In genomic region chr9:137307255-137308101, GRCh38 we compare ENCODE assay signal across 1 cellular context.
A peak's percentile ranks its signal among the peaks of the same experiment; 100 is the strongest.
TF ChIP-seq lines count a peak whose summit lies in the region.

No MANE protein-coding gene starts in this region.

TF ChIP-seq in HepG2, 621 proteins besides CTCF, POLR2A, EP300 and RAD21 (continues in another document):
- no peak for TF ChIP-seq SSRP1 (CRISPR knock-in tag; IDR thresholded peaks at IDR 0.05)
- peak; percentile 72 for TF ChIP-seq SP2 (CRISPR knock-in tag; IDR thresholded peaks at IDR 0.05)
- TF ChIP-seq AKAP8 (CRISPR knock-in tag; IDR thresholded peaks at IDR 0.05), result no peak
- peak; percentile 81 for TF ChIP-seq PBX2 (CRISPR knock-in tag; IDR thresholded peaks at IDR 0.05)
- no peak for TF ChIP-seq TRAFD1 (CRISPR knock-in tag; IDR thresholded peaks at IDR 0.05; ENCODE audit: borderline replicate concordance)
- TF ChIP-seq MXI1 (IDR thresholded peaks at IDR 0.05; ENCODE audit: borderline replicate concordance, low read depth, low read length), result no peak
- peak; percentile 32 for TF ChIP-seq HNRNPLL (IDR thresholded peaks at IDR 0.05; ENCODE audit: low read depth, low read length, poor library complexity, severe bottlenecking)
- TF ChIP-seq PHF20 (CRISPR knock-in tag; IDR thresholded peaks at IDR 0.05), result no peak
- no peak for TF ChIP-seq CC2D1A (CRISPR knock-in tag; IDR thresholded peaks at IDR 0.05)
- TF ChIP-seq SP1 (IDR thresholded peaks at IDR 0.05), result no peak
- no peak for TF ChIP-seq SP1 (CRISPR knock-in tag; IDR thresholded peaks at IDR 0.05)
- TF ChIP-seq PLRG1 (conservative IDR thresholded peaks at IDR 0.05), result no peak
- no peak for TF ChIP-seq ZSCAN12 (CRISPR knock-in tag; IDR thresholded peaks at IDR 0.05)
- TF ChIP-seq REST (IDR thresholded peaks at IDR 0.05; ENCODE audit: borderline replicate concordance in 1 of 2, low read depth in 1 of 2, low read length in 2 of 2), result no peak
- TF ChIP-seq ZIK1 (CRISPR knock-in tag; IDR thresholded peaks at IDR 0.05; ENCODE audit: borderline replicate concordance, low read depth), result no peak
- TF ChIP-seq MAX (IDR thresholded peaks at IDR 0.05), result no peak
- no peak for TF ChIP-seq LRRFIP1 (CRISPR knock-in tag; conservative IDR thresholded peaks at IDR 0.05)
- TF ChIP-seq GZF1 (CRISPR knock-in tag; IDR thresholded peaks at IDR 0.05), result no peak
- TF ChIP-seq SCMH1 (CRISPR knock-in tag; IDR thresholded peaks at IDR 0.05; ENCODE audit: borderline replicate concordance), result no peak
- TF ChIP-seq PATZ1 (CRISPR knock-in tag; IDR thresholded peaks at IDR 0.05), result 0 out of 2 replicates have a peak, but pooled peaks have one; percentile 18
- TF ChIP-seq CENPX (CRISPR knock-in tag; IDR thresholded peaks at IDR 0.05), result no peak
- TF ChIP-seq ZNF883 (CRISPR knock-in tag; IDR thresholded peaks at IDR 0.05; ENCODE audit: not compliant biosample characterization), result no peak
- TF ChIP-seq ZNF607 (CRISPR knock-in tag; IDR thresholded peaks at IDR 0.05; ENCODE audit: borderline replicate concordance), result no peak
- TF ChIP-seq ZNF44 (CRISPR knock-in tag; IDR thresholded peaks at IDR 0.05), result no peak
- TF ChIP-seq ZFP37 (CRISPR knock-in tag; IDR thresholded peaks at IDR 0.05; ENCODE audit: borderline replicate concordance), result no peak
- TF ChIP-seq MXD1 (CRISPR knock-in tag; IDR thresholded peaks at IDR 0.05), result no peak
- TF ChIP-seq MED13 (CRISPR knock-in tag; IDR thresholded peaks at IDR 0.05), result no peak
- TF ChIP-seq ELF1 (CRISPR knock-in tag; IDR thresholded peaks at IDR 0.05), result no peak
- no peak for TF ChIP-seq GRHL1 (CRISPR knock-in tag; conservative IDR thresholded peaks at IDR 0.05)
- no peak for TF ChIP-seq ZNF605 (CRISPR knock-in tag; IDR thresholded peaks at IDR 0.05)
- no peak for TF ChIP-seq AHR (CRISPR knock-in tag; IDR thresholded peaks at IDR 0.05)
- TF ChIP-seq ZNF207 (IDR thresholded peaks at IDR 0.05; ENCODE audit: borderline replicate concordance), result no peak
- TF ChIP-seq FOXP4 (CRISPR knock-in tag; IDR thresholded peaks at IDR 0.05), result no peak
- peak; percentile 53 for TF ChIP-seq NFYC (CRISPR knock-in tag; IDR thresholded peaks at IDR 0.05)
- no peak for TF ChIP-seq ZMYM4 (CRISPR knock-in tag; IDR thresholded peaks at IDR 0.05)
- no peak for TF ChIP-seq ARHGAP35 (CRISPR knock-in tag; IDR thresholded peaks at IDR 0.05; ENCODE audit: borderline replicate concordance)
- TF ChIP-seq ZKSCAN5 (CRISPR knock-in tag; IDR thresholded peaks at IDR 0.05), result no peak
- TF ChIP-seq KMT2B (CRISPR knock-in tag; IDR thresholded peaks at IDR 0.05), result no peak
- no peak for TF ChIP-seq CREB3 (CRISPR knock-in tag; IDR thresholded peaks at IDR 0.05)
- no peak for TF ChIP-seq STAG1 (CRISPR knock-in tag; IDR thresholded peaks at IDR 0.05)
- peak; percentile 51; the same call in 1 of the 2 replicates for TF ChIP-seq TFAP4 (IDR thresholded peaks at IDR 0.05; ENCODE audit: borderline replicate concordance, low read depth)
- TF ChIP-seq ZFP91 (CRISPR knock-in tag; IDR thresholded peaks at IDR 0.05; ENCODE audit: borderline replicate concordance), result peak; percentile 32; the same call in 1 of the 2 replicates
- no peak for TF ChIP-seq ZNF460 (CRISPR knock-in tag; IDR thresholded peaks at IDR 0.05; ENCODE audit: borderline replicate concordance)
- TF ChIP-seq CEBPG (CRISPR knock-in tag; IDR thresholded peaks at IDR 0.05), result no peak
- TF ChIP-seq MAF1 (CRISPR knock-in tag; IDR thresholded peaks at IDR 0.05; ENCODE audit: borderline replicate concordance), result no peak
- no peak for TF ChIP-seq RCOR2 (CRISPR knock-in tag; IDR thresholded peaks at IDR 0.05)
- no peak for TF ChIP-seq KLF13 (CRISPR knock-in tag; IDR thresholded peaks at IDR 0.05)
- TF ChIP-seq NAIF1 (CRISPR knock-in tag; IDR thresholded peaks at IDR 0.05; ENCODE audit: borderline replicate concordance), result no peak
